ENCODE assay signal across 10 cellular contexts in genomic region chr9:126517751-126518261, GRCh38.
A peak's percentile ranks its signal among the peaks of the same experiment; 100 is the strongest.
DNase-seq lines count a peak whose midpoint lies in the region; ATAC-seq and TF ChIP-seq lines count a peak whose summit lies in the region.
"Had no signal": no experiment of that assay in that cellular context is flagged by ENCODE, and none has a peak within 500 bp of the region (broad histone marks: within the 10 kb centered on the region; RNA-seq: fewer than 3 reads in every experiment).

No MANE protein-coding gene starts in this region.

- TF ChIP-seq CTCF in GM23338 (conservative IDR thresholded peaks at IDR 0.05; ENCODE audit: low read depth in 2 of 2) (no peak), brain (conservative IDR thresholded peaks at IDR 0.05) (no peak)

- no peaks in the 10 kb centered on the region for H3K36me3 ChIP-seq in BLaER1 treated with 17β-estradiol and CSF1 and Interleukin-3, amounts not matched to agents 10 nM and 100 nM
- H3K36me3 ChIP-seq in GM23338 (ENCODE audit: insufficient read depth): no peaks in the 10 kb centered on the region
- H3K36me3 ChIP-seq: uterus had no signal

- H3K9me2 ChIP-seq in GM23338 (ENCODE audit: insufficient read depth): no peaks in the 10 kb centered on the region

- H3K4me2 ChIP-seq in BLaER1 treated with 17β-estradiol and CSF1 and Interleukin-3, amounts not matched to agents 10 nM and 100 nM: peak overlapping the region; percentile 54 to 97 (median 79); a peak in 18 of 22 replicates
- H3K4me2 ChIP-seq in GM23338: peak overlapping the region; percentile 44; the same call in 1 of the 2 replicates

- 0 out of 2 replicates have a peak, but pooled peaks cover 5% of the 10 kb centered on the region for H3F3A ChIP-seq in GM23338 (replicated peaks; ENCODE audit: low read depth)

- peaks cover 39 to 100% (median 99%) of the 10 kb centered on the region in 11 experiments for H3K27me3 ChIP-seq in BLaER1 treated with 17β-estradiol and CSF1 and Interleukin-3, amounts not matched to agents 10 nM and 100 nM
- H3K27me3 ChIP-seq in GM23338 (ENCODE audit: insufficient read depth): peaks cover 10% of the 10 kb centered on the region

- peak overlapping the region in 5 of 11 experiments; percentile 27 to 89 (median 80); a peak in 9 of 22 replicates for H3K27ac ChIP-seq in BLaER1 treated with 17β-estradiol and CSF1 and Interleukin-3, amounts not matched to agents 10 nM and 100 nM
- no peak overlapping the region for H3K27ac ChIP-seq in GM23338 (ENCODE audit: low read depth)
- H3K27ac ChIP-seq: uterus had no signal

- peak overlapping the region in 6 of 10 experiments; percentile 43 to 58 (median 49); a peak in 11 of 20 replicates for H3K4me3 ChIP-seq in BLaER1 treated with 17β-estradiol and CSF1 and Interleukin-3, amounts not matched to agents 10 nM and 100 nM
- 0 out of 2 replicates have a peak overlapping the region, but pooled peaks have one; percentile 17 for H3K4me3 ChIP-seq in GM23338

- H3K27me3 Mint-ChIP-seq in GM23338 (ENCODE audit: insufficient read depth, low read depth, poor library complexity) (peaks cover 14% of the 10 kb centered on the region), brain (peaks cover 26% of the 10 kb centered on the region)
- peaks cover 5% of the 10 kb centered on the region in 2 donors for H3K27me3 Mint-ChIP-seq in natural killer cell treated with Interleukin-12 subunit alpha and Interleukin-12 subunit beta and Interleukin-15 and Interleukin-18, amount 100 ng/mL, for 72 hours

- peaks cover 9 to 78% (median 19%) of the 10 kb centered on the region in 10 experiments for H3K4me1 ChIP-seq in BLaER1 treated with 17β-estradiol and CSF1 and Interleukin-3, amounts not matched to agents 10 nM and 100 nM
- H3K4me1 ChIP-seq in GM23338 (ENCODE audit: insufficient read depth): peaks cover 18% of the 10 kb centered on the region
- H3K4me1 ChIP-seq: uterus had no signal

- H3K9ac ChIP-seq in BLaER1 treated with 17β-estradiol and CSF1 and Interleukin-3, amounts not matched to agents 10 nM and 100 nM: peak overlapping the region in 5 of 11 experiments; percentile 53 to 70 (median 65); a peak in 9 of 22 replicates

- H2AFZ ChIP-seq in GM23338: peak overlapping the region; percentile 84

- ATAC-seq in GM23338 (no peak), left lobe of liver (no peak), GM21367 (IDR thresholded peaks at IDR 0.05; ENCODE audit: unreplicated experiment) (no peak)
- ATAC-seq in natural killer cell treated with Interleukin-12 subunit alpha and Interleukin-12 subunit beta and Interleukin-15 and Interleukin-18, amount 100 ng/mL, for 72 hours: no peak

- H3K9me3 ChIP-seq in BLaER1 treated with 17β-estradiol and CSF1 and Interleukin-3, amounts not matched to agents 10 nM and 100 nM (replicated peaks in 1 of 11): no peaks in the 10 kb centered on the region
- H3K9me3 ChIP-seq: uterus had no signal

- H3K79me2 ChIP-seq in GM23338 (replicated peaks; ENCODE audit: insufficient read depth): no peaks in the 10 kb centered on the region

- H3K4me1 Mint-ChIP-seq in GM23338: peaks cover 46% of the 10 kb centered on the region
- H3K4me1 Mint-ChIP-seq in brain: peaks cover 73% of the 10 kb centered on the region
- H3K4me1 Mint-ChIP-seq in natural killer cell treated with Interleukin-12 subunit alpha and Interleukin-12 subunit beta and Interleukin-15 and Interleukin-18, amount 100 ng/mL, for 72 hours (ENCODE audit: low read depth in 2 of 2): peaks cover 46 to 54% of the 10 kb centered on the region in 2 donors

- DNase-seq in GM23338 (ENCODE audit: low spot score) (no peak), HT-29 (ENCODE audit: low spot score) (no peak), SIG-M5 (lab: John Stamatoyannopoulos, UW) (no peak), left lobe of liver (ENCODE audit: low spot score) (no peak)
- DNase-seq in natural killer cell treated with Interleukin-12 subunit alpha and Interleukin-12 subunit beta and Interleukin-15 and Interleukin-18, amount 100 ng/mL, for 72 hours (ENCODE audit: low spot score): no peak
- DNase-seq: HCEC 1CT had no signal

- no peak overlapping the region for H3K27ac Mint-ChIP-seq in GM23338
- peak overlapping the region in 3 of 5 experiments; percentile 54 to 89 (median 85) for H3K27ac Mint-ChIP-seq in brain
- H3K27ac Mint-ChIP-seq in natural killer cell treated with Interleukin-12 subunit alpha and Interleukin-12 subunit beta and Interleukin-15 and Interleukin-18, amount 100 ng/mL, for 72 hours: peak overlapping the region; percentile 88 to 91

- no peak overlapping the region for H3K4me3 Mint-ChIP-seq in GM23338
- H3K4me3 Mint-ChIP-seq in brain: peak overlapping the region; percentile 67 to 81 (median 74)
- H3K4me3 Mint-ChIP-seq in natural killer cell treated with Interleukin-12 subunit alpha and Interleukin-12 subunit beta and Interleukin-15 and Interleukin-18, amount 100 ng/mL, for 72 hours: peak overlapping the region; percentile 91

- H3K9me3 Mint-ChIP-seq in GM23338: no peaks in the 10 kb centered on the region; the same call in 2 of the 3 replicates
- peaks cover 0 to 6% (median 0%) of the 10 kb centered on the region in 5 experiments for H3K9me3 Mint-ChIP-seq in brain
- H3K9me3 Mint-ChIP-seq in natural killer cell treated with Interleukin-12 subunit alpha and Interleukin-12 subunit beta and Interleukin-15 and Interleukin-18, amount 100 ng/mL, for 72 hours: no peaks in the 10 kb centered on the region

- H3K36me3 Mint-ChIP-seq in GM23338 (ENCODE audit: low read depth) (no peaks in the 10 kb centered on the region), brain (no peaks in the 10 kb centered on the region)
- no peaks in the 10 kb centered on the region for H3K36me3 Mint-ChIP-seq in natural killer cell treated with Interleukin-12 subunit alpha and Interleukin-12 subunit beta and Interleukin-15 and Interleukin-18, amount 100 ng/mL, for 72 hours

- peaks cover 0 to 29% (median 8%) of the 10 kb centered on the region in 11 experiments; a peak in 9 of 22 replicates for H4K20me1 ChIP-seq in BLaER1 treated with 17β-estradiol and CSF1 and Interleukin-3, amounts not matched to agents 10 nM and 100 nM
- no peaks in the 10 kb centered on the region for H4K20me1 ChIP-seq in GM23338 (replicated peaks; ENCODE audit: insufficient read depth)

TF ChIP-seq in GM23338, 12 proteins besides CTCF, POLR2A, EP300 and RAD21 (continues in another document):
- no peak for TF ChIP-seq NANOG (IDR thresholded peaks at IDR 0.05; ENCODE audit: borderline replicate concordance)
- TF ChIP-seq, protein P1, sequence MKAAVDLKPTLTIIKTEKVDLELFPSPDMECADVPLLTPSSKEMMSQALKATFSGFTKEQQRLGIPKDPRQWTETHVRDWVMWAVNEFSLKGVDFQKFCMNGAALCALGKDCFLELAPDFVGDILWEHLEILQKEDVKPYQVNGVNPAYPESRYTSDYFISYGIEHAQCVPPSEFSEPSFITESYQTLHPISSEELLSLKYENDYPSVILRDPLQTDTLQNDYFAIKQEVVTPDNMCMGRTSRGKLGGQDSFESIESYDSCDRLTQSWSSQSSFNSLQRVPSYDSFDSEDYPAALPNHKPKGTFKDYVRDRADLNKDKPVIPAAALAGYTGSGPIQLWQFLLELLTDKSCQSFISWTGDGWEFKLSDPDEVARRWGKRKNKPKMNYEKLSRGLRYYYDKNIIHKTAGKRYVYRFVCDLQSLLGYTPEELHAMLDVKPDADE (IDR thresholded peaks at IDR 0.05): no peak
- no peak for TF ChIP-seq ZNF114 (CRISPR knock-in tag; IDR thresholded peaks at IDR 0.05)
- TF ChIP-seq EZH2 (IDR thresholded peaks at IDR 0.05; ENCODE audit: low read depth, unreplicated experiment): no peak
- TF ChIP-seq ZNF331 (CRISPR knock-in tag; IDR thresholded peaks at IDR 0.05; ENCODE audit: low read depth): no peak
- TF ChIP-seq CREB1 (CRISPR knock-in tag; IDR thresholded peaks at IDR 0.05; ENCODE audit: low read depth): no peak
- TF ChIP-seq, protein P2, sequence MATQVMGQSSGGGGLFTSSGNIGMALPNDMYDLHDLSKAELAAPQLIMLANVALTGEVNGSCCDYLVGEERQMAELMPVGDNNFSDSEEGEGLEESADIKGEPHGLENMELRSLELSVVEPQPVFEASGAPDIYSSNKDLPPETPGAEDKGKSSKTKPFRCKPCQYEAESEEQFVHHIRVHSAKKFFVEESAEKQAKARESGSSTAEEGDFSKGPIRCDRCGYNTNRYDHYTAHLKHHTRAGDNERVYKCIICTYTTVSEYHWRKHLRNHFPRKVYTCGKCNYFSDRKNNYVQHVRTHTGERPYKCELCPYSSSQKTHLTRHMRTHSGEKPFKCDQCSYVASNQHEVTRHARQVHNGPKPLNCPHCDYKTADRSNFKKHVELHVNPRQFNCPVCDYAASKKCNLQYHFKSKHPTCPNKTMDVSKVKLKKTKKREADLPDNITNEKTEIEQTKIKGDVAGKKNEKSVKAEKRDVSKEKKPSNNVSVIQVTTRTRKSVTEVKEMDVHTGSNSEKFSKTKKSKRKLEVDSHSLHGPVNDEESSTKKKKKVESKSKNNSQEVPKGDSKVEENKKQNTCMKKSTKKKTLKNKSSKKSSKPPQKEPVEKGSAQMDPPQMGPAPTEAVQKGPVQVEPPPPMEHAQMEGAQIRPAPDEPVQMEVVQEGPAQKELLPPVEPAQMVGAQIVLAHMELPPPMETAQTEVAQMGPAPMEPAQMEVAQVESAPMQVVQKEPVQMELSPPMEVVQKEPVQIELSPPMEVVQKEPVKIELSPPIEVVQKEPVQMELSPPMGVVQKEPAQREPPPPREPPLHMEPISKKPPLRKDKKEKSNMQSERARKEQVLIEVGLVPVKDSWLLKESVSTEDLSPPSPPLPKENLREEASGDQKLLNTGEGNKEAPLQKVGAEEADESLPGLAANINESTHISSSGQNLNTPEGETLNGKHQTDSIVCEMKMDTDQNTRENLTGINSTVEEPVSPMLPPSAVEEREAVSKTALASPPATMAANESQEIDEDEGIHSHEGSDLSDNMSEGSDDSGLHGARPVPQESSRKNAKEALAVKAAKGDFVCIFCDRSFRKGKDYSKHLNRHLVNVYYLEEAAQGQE (IDR thresholded peaks at IDR 0.05; ENCODE audit: unreplicated experiment): no peak
- no peak for TF ChIP-seq EZH2phosphoT487 (IDR thresholded peaks at IDR 0.05; ENCODE audit: unreplicated experiment)
